ENCODE assay signal across 11 cellular contexts in genomic region chr6:126337323-126337722, GRCh38. TPM values are rescaled to one million over a fixed set of nuclear protein-coding genes. Genes with fewer than 3 reads are reported as not detected.
DNase-seq lines count a peak whose midpoint lies in the region; ATAC-seq and TF ChIP-seq lines count a peak whose summit lies in the region.
"Had no signal": no experiment of that assay in that cellular context is flagged by ENCODE, and none has a peak within 500 bp of the region (broad histone marks: within the 10 kb centered on the region; RNA-seq: fewer than 3 reads in every experiment).

No MANE protein-coding gene starts in this region.

- TF ChIP-seq POLR2A in gastroesophageal sphincter (IDR thresholded peaks at IDR 0.05) (no peak), suprapubic skin (IDR thresholded peaks at IDR 0.05) (no peak)

- H3K9ac ChIP-seq in skeletal muscle tissue (ENCODE audit: low read depth in 1 of 3, low read length in 3 of 3), result peak overlapping the region in 1 of 3 donors; percentile 15

- DNase-seq in GM04504 (ENCODE audit: low read depth) (peak; percentile 68), SKM-1 (lab: John Stamatoyannopoulos, UW; ENCODE audit: unreplicated experiment) (peak; percentile 91), glutamatergic neuron (no peak), suprapubic skin (ENCODE audit: low spot score in 2 of 2) (no peak)
- DNase-seq: MG63; natural killer cell; stimulated activated CD4-positive, alpha-beta T cell treated with anti-CD3 and anti-CD28 coated beads, Interleukin-4, amount 100 ng/mL, for 1 hour had no signal

- H3K27me3 Mint-ChIP-seq in glutamatergic neuron (ENCODE audit: unreplicated experiment), result no peaks in the 10 kb centered on the region

- H3K27ac ChIP-seq in gastroesophageal sphincter (peak overlapping the region in 3 of 4 donors; percentile 0 to 41 (median 10)), skeletal muscle tissue (ENCODE audit: low read depth, low read length) (peak overlapping the region; percentile 32), suprapubic skin (no peak overlapping the region)

- H3K9me3 Mint-ChIP-seq in glutamatergic neuron (ENCODE audit: unreplicated experiment), result no peaks in the 10 kb centered on the region
- H3K9me3 Mint-ChIP-seq: natural killer cell had no signal

- ATAC-seq in gastroesophageal sphincter (peak; percentile 83), GM18502 (IDR thresholded peaks at IDR 0.05; ENCODE audit: poor library complexity, unreplicated experiment) (no peak), GM18873 (IDR thresholded peaks at IDR 0.05; ENCODE audit: low FRiP score, unreplicated experiment) (no peak)

- no peak for TF ChIP-seq CTCF in gastroesophageal sphincter (IDR thresholded peaks at IDR 0.05)
- TF ChIP-seq CTCF in glutamatergic neuron (IDR thresholded peaks at IDR 0.05; ENCODE audit: partially characterized antibody, unreplicated experiment), result no peak
- TF ChIP-seq CTCF in suprapubic skin (IDR thresholded peaks at IDR 0.05), result no peak

- peaks cover 8 to 21% (median 10%) of the 10 kb centered on the region in 3 donors for H3K4me1 ChIP-seq in gastroesophageal sphincter
- H3K4me1 ChIP-seq in skeletal muscle tissue (ENCODE audit: control insufficient read depth in 3 of 3, insufficient read depth in 3 of 3, low read length in 3 of 3), result peaks cover 6 to 19% (median 10%) of the 10 kb centered on the region in 3 donors
- peaks cover 23% of the 10 kb centered on the region for H3K4me1 ChIP-seq in suprapubic skin

- no peaks in the 10 kb centered on the region for H3K27me3 ChIP-seq in gastroesophageal sphincter
- H3K27me3 ChIP-seq in skeletal muscle tissue (ENCODE audit: control insufficient read depth in 3 of 3, insufficient read depth in 3 of 3, low read length in 3 of 3), result no peaks in the 10 kb centered on the region
- H3K27me3 ChIP-seq in suprapubic skin, result no peaks in the 10 kb centered on the region
- H3K27me3 ChIP-seq: MG63 had no signal

- H3K4me1 Mint-ChIP-seq in glutamatergic neuron (ENCODE audit: low read depth, unreplicated experiment), result peaks cover 7% of the 10 kb centered on the region

- 53 to 66% methylated on average over 3 of the region's 3 CpGs for WGBS in gastroesophageal sphincter (ENCODE audit: low coverage in 1 of 2), 2 donors
- WGBS in suprapubic skin, result 40% methylated on average over 3 of the region's 3 CpGs

- no peaks in the 10 kb centered on the region for H3K36me3 Mint-ChIP-seq in glutamatergic neuron (ENCODE audit: unreplicated experiment)
- H3K36me3 Mint-ChIP-seq: natural killer cell had no signal

- TF ChIP-seq EP300 in gastroesophageal sphincter (IDR thresholded peaks at IDR 0.05), result no peak
- TF ChIP-seq EP300 in suprapubic skin (IDR thresholded peaks at IDR 0.05), result no peak

- H3K27ac Mint-ChIP-seq in glutamatergic neuron (ENCODE audit: unreplicated experiment), result no peak overlapping the region
- H3K27ac Mint-ChIP-seq: natural killer cell had no signal

- H3K4me3 Mint-ChIP-seq in glutamatergic neuron (ENCODE audit: unreplicated experiment), result no peak overlapping the region
- H3K4me3 Mint-ChIP-seq: natural killer cell had no signal

- H3K4me3 ChIP-seq in gastroesophageal sphincter (no peak overlapping the region), skeletal muscle tissue (ENCODE audit: low read length in 3 of 3) (no peak overlapping the region), suprapubic skin (no peak overlapping the region)
- H3K4me3 ChIP-seq: MG63 had no signal

- H3K36me3 ChIP-seq in gastroesophageal sphincter (no peaks in the 10 kb centered on the region), skeletal muscle tissue (ENCODE audit: control insufficient read depth in 3 of 3, insufficient read depth in 3 of 3, low read length in 3 of 3) (no peaks in the 10 kb centered on the region), suprapubic skin (no peaks in the 10 kb centered on the region)
- H3K36me3 ChIP-seq: MG63 had no signal

- H3K9me3 ChIP-seq in gastroesophageal sphincter (no peaks in the 10 kb centered on the region), skeletal muscle tissue (ENCODE audit: control insufficient read depth in 3 of 3, low read length in 3 of 3) (no peaks in the 10 kb centered on the region), suprapubic skin (no peaks in the 10 kb centered on the region)
- H3K9me3 ChIP-seq: MG63 had no signal

RNA-seq across cellular contexts. Expression of gene CENPW, which starts 2.6 kb away (rescaled TPM):
- total RNA-seq in gastroesophageal sphincter (10 to 100 TPM in 1 of 4 donors, 1 to 10 TPM in 2, under 1 TPM in 1; 0.69 to 14.3 (median 4.9) TPM), skeletal muscle tissue (4.2 TPM), glutamatergic neuron (ENCODE audit: unreplicated experiment) (13.0 TPM), suprapubic skin (1 to 10 TPM in 1 of 4 donors, not detected in 3; 1.1 TPM)

Comparison
In these comparisons a context has a peak if more than half of its experiments do, and no peak if none do; other contexts are left out.
1. DNase-seq: peak in GM04504 (single experiment) and SKM-1 (single experiment); none in glutamatergic neuron (single experiment) and suprapubic skin (0 of 2).